In the genomic region with DNA sequence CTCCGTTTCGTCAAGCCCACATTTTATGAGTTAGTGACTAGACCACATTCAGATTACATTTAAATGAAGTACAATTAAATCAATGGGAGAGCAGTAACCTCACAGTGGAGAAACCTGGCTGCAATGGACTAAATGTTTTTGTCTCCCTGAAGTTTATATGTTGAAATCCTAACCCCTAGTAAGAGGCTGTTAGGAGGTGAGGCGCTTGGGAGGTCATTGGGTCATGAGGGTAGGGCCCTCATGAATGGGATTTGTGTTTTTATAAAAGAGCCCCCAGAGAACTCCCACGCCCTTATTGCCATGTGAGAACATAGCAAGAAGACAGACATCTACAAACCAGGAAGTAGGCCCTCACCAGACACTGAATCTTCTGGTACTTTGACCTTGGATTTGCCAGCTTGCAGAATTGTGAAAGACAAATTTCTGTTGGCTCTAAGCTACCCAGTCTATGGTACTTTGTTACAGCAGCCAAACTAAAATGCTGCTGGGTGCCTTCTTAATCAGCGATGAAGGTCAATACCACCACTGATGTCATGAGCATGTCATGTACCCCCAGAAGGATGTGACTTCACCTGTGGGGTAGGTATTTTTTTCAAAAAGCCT, we compare ENCODE assay signal across 1 cellular context.
TF ChIP-seq lines count a peak whose summit lies in the region.

No MANE protein-coding gene starts in this region.

TF ChIP-seq in liver, 16 proteins besides CTCF, POLR2A, EP300 and RAD21:
- TF ChIP-seq REST (IDR thresholded peaks at IDR 0.05): no peak
- TF ChIP-seq JUND (IDR thresholded peaks at IDR 0.05): peak in 1 of 2 donors; percentile 35
- peak; percentile 38 for TF ChIP-seq SP1 (IDR thresholded peaks at IDR 0.05)
- TF ChIP-seq HNF4A (conservative IDR thresholded peaks at IDR 0.05): peak; percentile 76 to 86
- TF ChIP-seq, protein P1, sequence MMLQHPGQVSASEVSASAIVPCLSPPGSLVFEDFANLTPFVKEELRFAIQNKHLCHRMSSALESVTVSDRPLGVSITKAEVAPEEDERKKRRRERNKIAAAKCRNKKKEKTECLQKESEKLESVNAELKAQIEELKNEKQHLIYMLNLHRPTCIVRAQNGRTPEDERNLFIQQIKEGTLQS (IDR thresholded peaks at IDR 0.05): no peak
- peak; percentile 50 for TF ChIP-seq NR2F2 (IDR thresholded peaks at IDR 0.05)
- no peak for TF ChIP-seq FOXA1 (IDR thresholded peaks at IDR 0.05)
- no peak for TF ChIP-seq FOXA2 (IDR thresholded peaks at IDR 0.05)
- no peak for TF ChIP-seq EGR1 (IDR thresholded peaks at IDR 0.05; ENCODE audit: low read depth in 2 of 2)
- TF ChIP-seq ZBTB33 (IDR thresholded peaks at IDR 0.05): peak; percentile 58
- TF ChIP-seq YY1 (IDR thresholded peaks at IDR 0.05): peak; percentile 69
- TF ChIP-seq HNF4G (IDR thresholded peaks at IDR 0.05): peak; percentile 28
- no peak for TF ChIP-seq GABPA (IDR thresholded peaks at IDR 0.05 in 1 of 2, conservative IDR thresholded peaks at IDR 0.05 in 1 of 2)
- TF ChIP-seq, protein P2, sequence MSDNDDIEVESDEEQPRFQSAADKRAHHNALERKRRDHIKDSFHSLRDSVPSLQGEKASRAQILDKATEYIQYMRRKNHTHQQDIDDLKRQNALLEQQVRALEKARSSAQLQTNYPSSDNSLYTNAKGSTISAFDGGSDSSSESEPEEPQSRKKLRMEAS (IDR thresholded peaks at IDR 0.05): peak; percentile 67
- no peak for TF ChIP-seq TAF1 (conservative IDR thresholded peaks at IDR 0.05)
- peak; percentile 58 to 67 for TF ChIP-seq RXRA (IDR thresholded peaks at IDR 0.05)
